Comparison of ENCODE assay signal across 1 cellular context in the genomic region with DNA sequence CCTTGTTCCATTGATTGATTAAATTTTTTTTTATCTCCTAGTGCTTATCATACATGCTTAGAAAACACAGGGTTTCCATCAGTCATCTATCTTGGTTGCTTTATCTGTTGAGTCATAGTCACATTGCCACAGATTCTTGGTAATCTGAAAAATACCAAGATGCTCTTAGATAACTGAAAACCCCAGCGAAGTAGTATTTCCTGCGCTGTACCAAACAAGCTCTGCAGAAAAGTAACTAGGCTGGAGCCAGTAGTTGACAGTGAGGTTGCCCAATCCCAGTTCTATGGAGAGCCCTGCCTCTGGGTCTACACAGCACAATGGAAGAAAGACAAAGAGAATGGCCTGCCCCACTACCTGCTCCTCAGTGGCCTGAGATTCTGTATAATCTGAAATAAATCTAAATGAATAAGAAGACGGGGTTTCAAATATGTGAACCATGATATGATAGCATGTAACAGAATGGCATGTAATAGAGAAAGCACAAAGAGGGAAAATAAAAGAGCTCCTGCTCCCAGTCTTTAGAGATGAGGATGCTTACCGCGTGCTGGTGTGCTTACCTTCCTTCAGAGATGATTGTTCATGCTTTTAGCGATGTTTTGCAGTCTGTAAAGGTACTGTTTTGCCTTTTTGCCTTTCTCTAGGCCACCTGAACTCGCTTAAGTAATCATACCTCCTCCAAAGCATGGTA.
TF ChIP-seq lines count a peak whose summit lies in the region.

No MANE protein-coding gene starts in this region.

TF ChIP-seq in K562, 482 proteins besides CTCF, POLR2A, EP300 and RAD21 (continued from another document and continues in another):
- TF ChIP-seq, protein P1, sequence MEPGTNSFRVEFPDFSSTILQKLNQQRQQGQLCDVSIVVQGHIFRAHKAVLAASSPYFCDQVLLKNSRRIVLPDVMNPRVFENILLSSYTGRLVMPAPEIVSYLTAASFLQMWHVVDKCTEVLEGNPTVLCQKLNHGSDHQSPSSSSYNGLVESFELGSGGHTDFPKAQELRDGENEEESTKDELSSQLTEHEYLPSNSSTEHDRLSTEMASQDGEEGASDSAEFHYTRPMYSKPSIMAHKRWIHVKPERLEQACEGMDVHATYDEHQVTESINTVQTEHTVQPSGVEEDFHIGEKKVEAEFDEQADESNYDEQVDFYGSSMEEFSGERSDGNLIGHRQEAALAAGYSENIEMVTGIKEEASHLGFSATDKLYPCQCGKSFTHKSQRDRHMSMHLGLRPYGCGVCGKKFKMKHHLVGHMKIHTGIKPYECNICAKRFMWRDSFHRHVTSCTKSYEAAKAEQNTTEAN (CRISPR knock-in tag; IDR thresholded peaks at IDR 0.05) = no peak
- no peak for TF ChIP-seq ZKSCAN8 (CRISPR knock-in tag; IDR thresholded peaks at IDR 0.05)
- TF ChIP-seq HNRNPLL (IDR thresholded peaks at IDR 0.05; ENCODE audit: low read depth, low read length, poor library complexity, severe bottlenecking) = no peak
- no peak for TF ChIP-seq HLTF (IDR thresholded peaks at IDR 0.05)
- TF ChIP-seq HNRNPH1 (optimal IDR thresholded peaks at IDR 0.05; ENCODE audit: low read depth, low read length) = no peak
- no peak for TF ChIP-seq SAFB (IDR thresholded peaks at IDR 0.05; ENCODE audit: borderline replicate concordance, low read depth, low read length)
- no peak for TF ChIP-seq GTF2F1 (IDR thresholded peaks at IDR 0.05; ENCODE audit: low read depth, low read length)
- no peak for TF ChIP-seq ETV5 (CRISPR knock-in tag; IDR thresholded peaks at IDR 0.05; ENCODE audit: low read depth)
- TF ChIP-seq SMAD4 (CRISPR knock-in tag; conservative IDR thresholded peaks at IDR 0.05) = no peak
- TF ChIP-seq ZNF57 (CRISPR knock-in tag; IDR thresholded peaks at IDR 0.05) = no peak
- TF ChIP-seq ZZZ3 (IDR thresholded peaks at IDR 0.05) = no peak
- TF ChIP-seq XRCC4 (IDR thresholded peaks at IDR 0.05; ENCODE audit: extremely low read depth, insufficient read depth, insufficient read length) = no peak
- no peak for TF ChIP-seq NFYB (IDR thresholded peaks at IDR 0.05; ENCODE audit: extremely low read depth, insufficient read length)
- no peak for TF ChIP-seq SMAD1 (IDR thresholded peaks at IDR 0.05; ENCODE audit: low read depth, low read length, partially characterized antibody)
- no peak for TF ChIP-seq ZNF445 (CRISPR knock-in tag; IDR thresholded peaks at IDR 0.05; ENCODE audit: low read depth)
- no peak for TF ChIP-seq DIDO1 (tag; IDR thresholded peaks at IDR 0.05; ENCODE audit: low read depth)
- TF ChIP-seq, protein P2, sequence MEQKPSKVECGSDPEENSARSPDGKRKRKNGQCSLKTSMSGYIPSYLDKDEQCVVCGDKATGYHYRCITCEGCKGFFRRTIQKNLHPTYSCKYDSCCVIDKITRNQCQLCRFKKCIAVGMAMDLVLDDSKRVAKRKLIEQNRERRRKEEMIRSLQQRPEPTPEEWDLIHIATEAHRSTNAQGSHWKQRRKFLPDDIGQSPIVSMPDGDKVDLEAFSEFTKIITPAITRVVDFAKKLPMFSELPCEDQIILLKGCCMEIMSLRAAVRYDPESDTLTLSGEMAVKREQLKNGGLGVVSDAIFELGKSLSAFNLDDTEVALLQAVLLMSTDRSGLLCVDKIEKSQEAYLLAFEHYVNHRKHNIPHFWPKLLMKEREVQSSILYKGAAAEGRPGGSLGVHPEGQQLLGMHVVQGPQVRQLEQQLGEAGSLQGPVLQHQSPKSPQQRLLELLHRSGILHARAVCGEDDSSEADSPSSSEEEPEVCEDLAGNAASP (IDR thresholded peaks at IDR 0.05) = no peak
- TF ChIP-seq CEBPB (tag; IDR thresholded peaks at IDR 0.05) = peak; percentile 87
- TF ChIP-seq ESRRA (IDR thresholded peaks at IDR 0.05; ENCODE audit: borderline replicate concordance, low read depth) = peak; percentile 28; the same call in 1 of the 2 replicates
- no peak for TF ChIP-seq HCFC1 (IDR thresholded peaks at IDR 0.05; ENCODE audit: low read depth, low read length)
- no peak for TF ChIP-seq MYBL2 (IDR thresholded peaks at IDR 0.05; ENCODE audit: low read depth)
- no peak for TF ChIP-seq MYBL2 (CRISPR knock-in tag; IDR thresholded peaks at IDR 0.05; ENCODE audit: borderline replicate concordance)
- TF ChIP-seq HDAC8 (tag; IDR thresholded peaks at IDR 0.05) = no peak
- TF ChIP-seq KDM5B (IDR thresholded peaks at IDR 0.05; ENCODE audit: insufficient replicate concordance, low read depth, low read length) = no peak
- TF ChIP-seq, protein P3, sequence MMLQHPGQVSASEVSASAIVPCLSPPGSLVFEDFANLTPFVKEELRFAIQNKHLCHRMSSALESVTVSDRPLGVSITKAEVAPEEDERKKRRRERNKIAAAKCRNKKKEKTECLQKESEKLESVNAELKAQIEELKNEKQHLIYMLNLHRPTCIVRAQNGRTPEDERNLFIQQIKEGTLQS (IDR thresholded peaks at IDR 0.05) = peak; percentile 73; the same call in 1 of the 2 replicates
- TF ChIP-seq, protein P3 (CRISPR knock-in tag; conservative IDR thresholded peaks at IDR 0.05) = no peak
- no peak for TF ChIP-seq CSDE1 (IDR thresholded peaks at IDR 0.05)
- TF ChIP-seq CEBPG (CRISPR knock-in tag; IDR thresholded peaks at IDR 0.05) = peak; percentile 49; the same call in 1 of the 2 replicates
- peak; percentile 78 to 91 for TF ChIP-seq CEBPG (tag; conservative IDR thresholded peaks at IDR 0.05 in 1 of 2, IDR thresholded peaks at IDR 0.05 in 1 of 2)
- no peak for TF ChIP-seq GATAD2A (IDR thresholded peaks at IDR 0.05)
- TF ChIP-seq, protein P4, sequence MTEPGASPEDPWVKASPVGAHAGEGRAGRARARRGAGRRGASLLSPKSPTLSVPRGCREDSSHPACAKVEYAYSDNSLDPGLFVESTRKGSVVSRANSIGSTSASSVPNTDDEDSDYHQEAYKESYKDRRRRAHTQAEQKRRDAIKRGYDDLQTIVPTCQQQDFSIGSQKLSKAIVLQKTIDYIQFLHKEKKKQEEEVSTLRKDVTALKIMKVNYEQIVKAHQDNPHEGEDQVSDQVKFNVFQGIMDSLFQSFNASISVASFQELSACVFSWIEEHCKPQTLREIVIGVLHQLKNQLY (CRISPR knock-in tag; conservative IDR thresholded peaks at IDR 0.05) = no peak
- no peak for TF ChIP-seq ASH1L (IDR thresholded peaks at IDR 0.05; ENCODE audit: borderline replicate concordance, low read depth, partially characterized antibody)
- TF ChIP-seq, protein P5, sequence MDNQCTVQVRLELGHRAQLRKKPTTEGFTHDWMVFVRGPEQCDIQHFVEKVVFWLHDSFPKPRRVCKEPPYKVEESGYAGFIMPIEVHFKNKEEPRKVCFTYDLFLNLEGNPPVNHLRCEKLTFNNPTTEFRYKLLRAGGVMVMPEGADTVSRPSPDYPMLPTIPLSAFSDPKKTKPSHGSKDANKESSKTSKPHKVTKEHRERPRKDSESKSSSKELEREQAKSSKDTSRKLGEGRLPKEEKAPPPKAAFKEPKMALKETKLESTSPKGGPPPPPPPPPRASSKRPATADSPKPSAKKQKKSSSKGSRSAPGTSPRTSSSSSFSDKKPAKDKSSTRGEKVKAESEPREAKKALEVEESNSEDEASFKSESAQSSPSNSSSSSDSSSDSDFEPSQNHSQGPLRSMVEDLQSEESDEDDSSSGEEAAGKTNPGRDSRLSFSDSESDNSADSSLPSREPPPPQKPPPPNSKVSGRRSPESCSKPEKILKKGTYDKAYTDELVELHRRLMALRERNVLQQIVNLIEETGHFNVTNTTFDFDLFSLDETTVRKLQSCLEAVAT (IDR thresholded peaks at IDR 0.05) = no peak
- 0 out of 2 replicates have a peak, but pooled peaks have one; percentile 39 for TF ChIP-seq OTX1 (CRISPR knock-in tag; IDR thresholded peaks at IDR 0.05)
- no peak for TF ChIP-seq CBX1 (IDR thresholded peaks at IDR 0.05; ENCODE audit: low read depth)
- TF ChIP-seq XRCC3 (IDR thresholded peaks at IDR 0.05) = no peak
- no peak for TF ChIP-seq ZNF644 (tag; IDR thresholded peaks at IDR 0.05; ENCODE audit: low read depth)
- no peak for TF ChIP-seq NFE2L1 (tag; IDR thresholded peaks at IDR 0.05; ENCODE audit: borderline replicate concordance, low read depth)
- TF ChIP-seq ZBTB8A (IDR thresholded peaks at IDR 0.05; ENCODE audit: partially characterized antibody) = no peak
- TF ChIP-seq PCBP2 (IDR thresholded peaks at IDR 0.05; ENCODE audit: low read depth, low read length, poor library complexity, severe bottlenecking) = no peak
- TF ChIP-seq, protein P6, sequence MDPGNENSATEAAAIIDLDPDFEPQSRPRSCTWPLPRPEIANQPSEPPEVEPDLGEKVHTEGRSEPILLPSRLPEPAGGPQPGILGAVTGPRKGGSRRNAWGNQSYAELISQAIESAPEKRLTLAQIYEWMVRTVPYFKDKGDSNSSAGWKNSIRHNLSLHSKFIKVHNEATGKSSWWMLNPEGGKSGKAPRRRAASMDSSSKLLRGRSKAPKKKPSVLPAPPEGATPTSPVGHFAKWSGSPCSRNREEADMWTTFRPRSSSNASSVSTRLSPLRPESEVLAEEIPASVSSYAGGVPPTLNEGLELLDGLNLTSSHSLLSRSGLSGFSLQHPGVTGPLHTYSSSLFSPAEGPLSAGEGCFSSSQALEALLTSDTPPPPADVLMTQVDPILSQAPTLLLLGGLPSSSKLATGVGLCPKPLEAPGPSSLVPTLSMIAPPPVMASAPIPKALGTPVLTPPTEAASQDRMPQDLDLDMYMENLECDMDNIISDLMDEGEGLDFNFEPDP (CRISPR knock-in tag; IDR thresholded peaks at IDR 0.05) = no peak
- TF ChIP-seq, protein P7, sequence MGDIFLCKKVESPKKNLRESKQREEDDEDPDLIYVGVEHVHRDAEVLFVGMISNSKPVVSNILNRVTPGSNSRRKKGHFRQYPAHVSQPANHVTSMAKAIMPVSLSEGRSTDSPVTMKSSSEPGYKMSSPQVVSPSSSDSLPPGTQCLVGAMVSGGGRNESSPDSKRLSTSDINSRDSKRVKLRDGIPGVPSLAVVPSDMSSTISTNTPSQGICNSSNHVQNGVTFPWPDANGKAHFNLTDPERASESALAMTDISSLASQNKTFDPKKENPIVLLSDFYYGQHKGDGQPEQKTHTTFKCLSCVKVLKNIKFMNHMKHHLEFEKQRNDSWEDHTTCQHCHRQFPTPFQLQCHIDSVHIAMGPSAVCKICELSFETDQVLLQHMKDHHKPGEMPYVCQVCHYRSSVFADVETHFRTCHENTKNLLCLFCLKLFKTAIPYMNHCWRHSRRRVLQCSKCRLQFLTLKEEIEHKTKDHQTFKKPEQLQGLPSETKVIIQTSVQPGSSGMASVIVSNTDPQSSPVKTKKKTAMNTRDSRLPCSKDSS (IDR thresholded peaks at IDR 0.05; ENCODE audit: low read depth, partially characterized antibody) = no peak
- TF ChIP-seq SMARCE1 (IDR thresholded peaks at IDR 0.05) = peak; percentile 92; the same call in 1 of the 2 replicates
- TF ChIP-seq, protein P8, sequence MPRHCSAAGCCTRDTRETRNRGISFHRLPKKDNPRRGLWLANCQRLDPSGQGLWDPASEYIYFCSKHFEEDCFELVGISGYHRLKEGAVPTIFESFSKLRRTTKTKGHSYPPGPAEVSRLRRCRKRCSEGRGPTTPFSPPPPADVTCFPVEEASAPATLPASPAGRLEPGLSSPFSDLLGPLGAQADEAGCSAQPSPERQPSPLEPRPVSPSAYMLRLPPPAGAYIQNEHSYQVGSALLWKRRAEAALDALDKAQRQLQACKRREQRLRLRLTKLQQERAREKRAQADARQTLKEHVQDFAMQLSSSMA (CRISPR knock-in tag; IDR thresholded peaks at IDR 0.05) = no peak
- no peak for TF ChIP-seq ZNF165 (CRISPR knock-in tag; IDR thresholded peaks at IDR 0.05; ENCODE audit: borderline replicate concordance)
- TF ChIP-seq PTTG1 (tag; IDR thresholded peaks at IDR 0.05; ENCODE audit: low read depth) = no peak
- TF ChIP-seq KHSRP (IDR thresholded peaks at IDR 0.05) = no peak
- no peak for TF ChIP-seq XRCC5 (IDR thresholded peaks at IDR 0.05; ENCODE audit: low read depth, low read length)
- no peak for TF ChIP-seq ZNF134 (CRISPR knock-in tag; conservative IDR thresholded peaks at IDR 0.05)
- TF ChIP-seq, protein P9, sequence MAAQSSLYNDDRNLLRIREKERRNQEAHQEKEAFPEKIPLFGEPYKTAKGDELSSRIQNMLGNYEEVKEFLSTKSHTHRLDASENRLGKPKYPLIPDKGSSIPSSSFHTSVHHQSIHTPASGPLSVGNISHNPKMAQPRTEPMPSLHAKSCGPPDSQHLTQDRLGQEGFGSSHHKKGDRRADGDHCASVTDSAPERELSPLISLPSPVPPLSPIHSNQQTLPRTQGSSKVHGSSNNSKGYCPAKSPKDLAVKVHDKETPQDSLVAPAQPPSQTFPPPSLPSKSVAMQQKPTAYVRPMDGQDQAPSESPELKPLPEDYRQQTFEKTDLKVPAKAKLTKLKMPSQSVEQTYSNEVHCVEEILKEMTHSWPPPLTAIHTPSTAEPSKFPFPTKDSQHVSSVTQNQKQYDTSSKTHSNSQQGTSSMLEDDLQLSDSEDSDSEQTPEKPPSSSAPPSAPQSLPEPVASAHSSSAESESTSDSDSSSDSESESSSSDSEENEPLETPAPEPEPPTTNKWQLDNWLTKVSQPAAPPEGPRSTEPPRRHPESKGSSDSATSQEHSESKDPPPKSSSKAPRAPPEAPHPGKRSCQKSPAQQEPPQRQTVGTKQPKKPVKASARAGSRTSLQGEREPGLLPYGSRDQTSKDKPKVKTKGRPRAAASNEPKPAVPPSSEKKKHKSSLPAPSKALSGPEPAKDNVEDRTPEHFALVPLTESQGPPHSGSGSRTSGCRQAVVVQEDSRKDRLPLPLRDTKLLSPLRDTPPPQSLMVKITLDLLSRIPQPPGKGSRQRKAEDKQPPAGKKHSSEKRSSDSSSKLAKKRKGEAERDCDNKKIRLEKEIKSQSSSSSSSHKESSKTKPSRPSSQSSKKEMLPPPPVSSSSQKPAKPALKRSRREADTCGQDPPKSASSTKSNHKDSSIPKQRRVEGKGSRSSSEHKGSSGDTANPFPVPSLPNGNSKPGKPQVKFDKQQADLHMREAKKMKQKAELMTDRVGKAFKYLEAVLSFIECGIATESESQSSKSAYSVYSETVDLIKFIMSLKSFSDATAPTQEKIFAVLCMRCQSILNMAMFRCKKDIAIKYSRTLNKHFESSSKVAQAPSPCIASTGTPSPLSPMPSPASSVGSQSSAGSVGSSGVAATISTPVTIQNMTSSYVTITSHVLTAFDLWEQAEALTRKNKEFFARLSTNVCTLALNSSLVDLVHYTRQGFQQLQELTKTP (IDR thresholded peaks at IDR 0.05; ENCODE audit: low read depth in 1 of 2, partially characterized antibody in 2 of 2) = no peak
- TF ChIP-seq SP2 (IDR thresholded peaks at IDR 0.05; ENCODE audit: extremely low read depth, low read depth, low read length, poor library complexity, severe bottlenecking) = no peak
